ENCODE assay signal across 1 cellular context in the genomic region with DNA sequence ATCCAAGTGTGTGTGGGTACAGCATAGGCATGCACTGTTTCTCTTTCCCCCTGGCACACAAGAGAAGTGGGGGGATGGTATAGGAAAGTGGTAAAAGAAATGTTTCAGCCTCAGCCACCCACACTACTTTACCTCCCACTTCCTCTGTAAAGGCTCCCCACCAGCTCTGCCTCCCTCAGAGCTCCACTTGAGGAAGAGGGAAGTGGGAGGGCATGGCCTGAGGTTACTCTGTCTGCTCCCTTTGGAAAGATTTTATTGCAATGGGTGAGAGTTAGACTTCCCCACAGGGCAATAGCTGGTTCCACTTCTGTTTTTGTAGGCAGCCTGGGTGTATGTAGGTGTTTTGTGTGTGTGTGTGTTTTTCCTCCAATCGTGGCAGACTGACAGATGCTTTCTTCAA.
TF ChIP-seq lines count a peak whose summit lies in the region.

No MANE protein-coding gene starts in this region.

TF ChIP-seq in GM12878, 131 proteins besides CTCF, POLR2A, EP300 and RAD21 (continued from another document):
- TF ChIP-seq, protein P1, sequence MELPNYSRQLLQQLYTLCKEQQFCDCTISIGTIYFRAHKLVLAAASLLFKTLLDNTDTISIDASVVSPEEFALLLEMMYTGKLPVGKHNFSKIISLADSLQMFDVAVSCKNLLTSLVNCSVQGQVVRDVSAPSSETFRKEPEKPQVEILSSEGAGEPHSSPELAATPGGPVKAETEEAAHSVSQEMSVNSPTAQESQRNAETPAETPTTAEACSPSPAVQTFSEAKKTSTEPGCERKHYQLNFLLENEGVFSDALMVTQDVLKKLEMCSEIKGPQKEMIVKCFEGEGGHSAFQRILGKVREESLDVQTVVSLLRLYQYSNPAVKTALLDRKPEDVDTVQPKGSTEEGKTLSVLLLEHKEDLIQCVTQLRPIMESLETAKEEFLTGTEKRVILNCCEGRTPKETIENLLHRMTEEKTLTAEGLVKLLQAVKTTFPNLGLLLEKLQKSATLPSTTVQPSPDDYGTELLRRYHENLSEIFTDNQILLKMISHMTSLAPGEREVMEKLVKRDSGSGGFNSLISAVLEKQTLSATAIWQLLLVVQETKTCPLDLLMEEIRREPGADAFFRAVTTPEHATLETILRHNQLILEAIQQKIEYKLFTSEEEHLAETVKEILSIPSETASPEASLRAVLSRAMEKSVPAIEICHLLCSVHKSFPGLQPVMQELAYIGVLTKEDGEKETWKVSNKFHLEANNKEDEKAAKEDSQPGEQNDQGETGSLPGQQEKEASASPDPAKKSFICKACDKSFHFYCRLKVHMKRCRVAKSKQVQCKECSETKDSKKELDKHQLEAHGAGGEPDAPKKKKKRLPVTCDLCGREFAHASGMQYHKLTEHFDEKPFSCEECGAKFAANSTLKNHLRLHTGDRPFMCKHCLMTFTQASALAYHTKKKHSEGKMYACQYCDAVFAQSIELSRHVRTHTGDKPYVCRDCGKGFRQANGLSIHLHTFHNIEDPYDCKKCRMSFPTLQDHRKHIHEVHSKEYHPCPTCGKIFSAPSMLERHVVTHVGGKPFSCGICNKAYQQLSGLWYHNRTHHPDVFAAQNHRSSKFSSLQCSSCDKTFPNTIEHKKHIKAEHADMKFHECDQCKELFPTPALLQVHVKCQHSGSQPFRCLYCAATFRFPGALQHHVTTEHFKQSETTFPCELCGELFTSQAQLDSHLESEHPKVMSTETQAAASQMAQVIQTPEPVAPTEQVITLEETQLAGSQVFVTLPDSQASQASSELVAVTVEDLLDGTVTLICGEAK (IDR thresholded peaks at IDR 0.05; ENCODE audit: borderline replicate concordance): no peak
- TF ChIP-seq EED (IDR thresholded peaks at IDR 0.05; ENCODE audit: low read depth) (peak; percentile 67), STAT3 (IDR thresholded peaks at IDR 0.05; ENCODE audit: low read depth, low read length) (no peak), RELA (IDR thresholded peaks at IDR 0.05; ENCODE audit: borderline replicate concordance, partially characterized antibody) (no peak), CREB1 (IDR thresholded peaks at IDR 0.05; ENCODE audit: low read depth) (no peak), BRCA1 (IDR thresholded peaks at IDR 0.05; ENCODE audit: low read depth, low read length) (no peak), ZNF217 (IDR thresholded peaks at IDR 0.05) (no peak), HCFC1 (IDR thresholded peaks at IDR 0.05; ENCODE audit: low read length) (no peak), MTA3 (IDR thresholded peaks at IDR 0.05; ENCODE audit: borderline replicate concordance, low read length) (peak; percentile 49; the same call in 1 of the 2 replicates)
- TF ChIP-seq, protein P2, sequence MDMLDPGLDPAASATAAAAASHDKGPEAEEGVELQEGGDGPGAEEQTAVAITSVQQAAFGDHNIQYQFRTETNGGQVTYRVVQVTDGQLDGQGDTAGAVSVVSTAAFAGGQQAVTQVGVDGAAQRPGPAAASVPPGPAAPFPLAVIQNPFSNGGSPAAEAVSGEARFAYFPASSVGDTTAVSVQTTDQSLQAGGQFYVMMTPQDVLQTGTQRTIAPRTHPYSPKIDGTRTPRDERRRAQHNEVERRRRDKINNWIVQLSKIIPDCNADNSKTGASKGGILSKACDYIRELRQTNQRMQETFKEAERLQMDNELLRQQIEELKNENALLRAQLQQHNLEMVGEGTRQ (IDR thresholded peaks at IDR 0.05; ENCODE audit: borderline replicate concordance, low read depth, low read length): no peak
- TF ChIP-seq, protein P3, sequence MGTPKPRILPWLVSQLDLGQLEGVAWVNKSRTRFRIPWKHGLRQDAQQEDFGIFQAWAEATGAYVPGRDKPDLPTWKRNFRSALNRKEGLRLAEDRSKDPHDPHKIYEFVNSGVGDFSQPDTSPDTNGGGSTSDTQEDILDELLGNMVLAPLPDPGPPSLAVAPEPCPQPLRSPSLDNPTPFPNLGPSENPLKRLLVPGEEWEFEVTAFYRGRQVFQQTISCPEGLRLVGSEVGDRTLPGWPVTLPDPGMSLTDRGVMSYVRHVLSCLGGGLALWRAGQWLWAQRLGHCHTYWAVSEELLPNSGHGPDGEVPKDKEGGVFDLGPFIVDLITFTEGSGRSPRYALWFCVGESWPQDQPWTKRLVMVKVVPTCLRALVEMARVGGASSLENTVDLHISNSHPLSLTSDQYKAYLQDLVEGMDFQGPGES (IDR thresholded peaks at IDR 0.05): no peak
